Comparison of ENCODE assay signal across 23 cellular contexts in the genomic region with DNA sequence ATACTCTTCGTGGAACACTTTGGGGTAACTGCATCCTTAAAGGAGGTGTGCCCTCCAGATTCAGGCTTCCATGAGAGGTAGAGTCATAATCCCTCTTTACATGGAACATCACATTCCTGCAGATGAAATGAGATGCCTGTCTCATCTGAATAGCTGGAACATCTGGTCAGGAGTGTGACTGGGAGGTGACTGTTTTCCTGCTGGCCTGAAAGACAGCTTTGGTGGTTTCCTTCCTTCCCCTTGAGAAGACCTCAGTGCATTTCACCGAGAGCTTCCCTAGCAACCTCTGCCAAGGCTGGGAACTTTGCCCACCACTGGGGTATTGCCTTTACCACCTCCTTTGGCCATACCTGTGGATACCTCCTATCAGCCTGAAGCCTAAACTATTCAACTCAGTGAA. TPM values are rescaled to one million over a fixed set of nuclear protein-coding genes. Genes with fewer than 3 reads are reported as not detected.
DNase-seq lines count a peak whose midpoint lies in the region; ATAC-seq and TF ChIP-seq lines count a peak whose summit lies in the region.
"Had no signal": no experiment of that assay in that cellular context is flagged by ENCODE, and none has a peak within 500 bp of the region (broad histone marks: within the 10 kb centered on the region; RNA-seq: fewer than 3 reads in every experiment).

No MANE protein-coding gene starts in this region.

- H2BK20ac ChIP-seq in IMR-90 (ENCODE audit: low read depth, low read length): no peak overlapping the region

- in situ Hi-C loops in IMR-90 (cut with MboI; ENCODE audit: low sequenced_read_pairs): no loop called here
- in situ Hi-C loops in mammary epithelial cell (cut with MboI; ENCODE audit: low sequenced_read_pairs in 2 of 2): no loop called here

- no peak overlapping the region for H2AFZ ChIP-seq in SK-N-SH (ENCODE audit: low read depth)
- H2AFZ ChIP-seq in IMR-90 (replicated peaks; ENCODE audit: low read length, poor library complexity): no peak overlapping the region
- H2AFZ ChIP-seq in mammary epithelial cell (ENCODE audit: low read depth, low read length): no peak overlapping the region

- H3K79me1 ChIP-seq in IMR-90 (ENCODE audit: low read depth in 1 of 2, low read length in 2 of 2): peaks cover 18 to 58% of the 10 kb centered on the region in 2 experiments

- no peak overlapping the region for H3K4ac ChIP-seq in IMR-90 (ENCODE audit: low read depth, low read length)

- 0 out of 2 replicates have a peak, but pooled peaks cover 4% of the 10 kb centered on the region for H3K9me3 ChIP-seq in SK-N-SH
- no peaks in the 10 kb centered on the region for H3K9me3 ChIP-seq in IMR-90 (ENCODE audit: control insufficient read depth, insufficient read depth, low read length)
- H3K9me3 ChIP-seq in mammary epithelial cell (replicated peaks; ENCODE audit: insufficient read depth, low read length): no peaks in the 10 kb centered on the region
- H3K9me3 ChIP-seq: gastroesophageal sphincter, prostate gland had no signal

- no peak overlapping the region; a peak in 1 of 4 replicates for H3K27ac ChIP-seq in SK-N-SH (ENCODE audit: low read depth in 2 of 2, low read length in 1 of 2)
- H3K27ac ChIP-seq in IMR-90 (ENCODE audit: insufficient read depth, low read length): no peak overlapping the region
- H3K27ac ChIP-seq in mammary epithelial cell (ENCODE audit: insufficient read depth, low read depth, low read length): no peak overlapping the region
- H3K27ac ChIP-seq: gastroesophageal sphincter, prostate gland, uterus had no signal

- no peak for TF ChIP-seq EP300 in SK-N-SH (IDR thresholded peaks at IDR 0.05; ENCODE audit: borderline replicate concordance in 1 of 2, low read depth in 1 of 2, low read length in 1 of 2)

- peaks cover 14 to 42% of the 10 kb centered on the region in 2 experiments for H3K36me3 ChIP-seq in SK-N-SH (replicated peaks in 1 of 2; ENCODE audit: control insufficient read depth in 1 of 2, insufficient read depth in 2 of 2, low read length in 1 of 2)
- H3K36me3 ChIP-seq in IMR-90 (ENCODE audit: control insufficient read depth, insufficient read depth, low read length): peaks cover 2% of the 10 kb centered on the region; the same call in 1 of the 2 replicates
- no peaks in the 10 kb centered on the region for H3K36me3 ChIP-seq in mammary epithelial cell (ENCODE audit: insufficient read depth, low read length)
- H3K36me3 ChIP-seq: gastroesophageal sphincter, prostate gland, uterus had no signal

- CTCF ChIA-PET in SK-N-SH (lab: Yijun Ruan, JAX): interaction anchor here (1.3 kb wide), 1 partner anchor 9 kb away, joined by 3 read pairs; no protein-coding TSS in a partner anchor
- CTCF ChIA-PET in IMR-90 (lab: Yijun Ruan, JAX): no interaction called here
- CTCF ChIA-PET in mammary epithelial cell (lab: Charles Lee; ENCODE audit: low non-redundant PET): interaction anchor here (0.6 kb wide), 1 partner anchor 64 kb away, joined by 3 read pairs; no protein-coding TSS in a partner anchor

- dilution Hi-C loops in IMR-90 (cut with HindIII; ENCODE audit: low sequenced_read_pairs, unreplicated experiment): no loop called here
- dilution Hi-C loops in mammary epithelial cell (cut with HindIII; ENCODE audit: low sequenced_read_pairs): loop anchor here (5.0 kb wide), 1 partner anchor 101 kb away; no protein-coding TSS in a partner anchor

- H3K9ac ChIP-seq in SK-N-SH: no peak overlapping the region
- H3K9ac ChIP-seq in IMR-90 (ENCODE audit: low read depth, low read length): no peak overlapping the region
- no peak overlapping the region for H3K9ac ChIP-seq in mammary epithelial cell (ENCODE audit: insufficient read depth, low read length)

- H4K8ac ChIP-seq in IMR-90 (ENCODE audit: low read depth in 2 of 2, low read length in 2 of 2): no peak overlapping the region

- H3K56ac ChIP-seq in IMR-90 (ENCODE audit: extremely low read depth, insufficient read depth, low read length): no peak overlapping the region

- intact Hi-C loops in IMR-90 (cut with micrococcal nuclease): no loop called here
- intact Hi-C loops in mammary epithelial cell (cut with micrococcal nuclease): no loop called here

- H3K4me1 ChIP-seq in SK-N-SH (ENCODE audit: control insufficient read depth in 1 of 2, insufficient read depth in 2 of 2, low read depth in 1 of 2, low read length in 1 of 2) (peaks cover 14 to 16% of the 10 kb centered on the region in 2 experiments; a peak in 2 of 4 replicates), IMR-90 (ENCODE audit: control insufficient read depth, insufficient read depth, low read length) (peaks cover 7% of the 10 kb centered on the region), mammary epithelial cell (ENCODE audit: insufficient read depth, low read length) (peaks cover 36% of the 10 kb centered on the region)
- H3K4me1 ChIP-seq: prostate gland, uterus had no signal

- BruUV-seq in IMR-90 (replicated peaks; lab: Mats Ljungman, UMichigan): no TSS peak
- BruUV-seq in mammary epithelial cell (replicated peaks; lab: Mats Ljungman, UMichigan): no TSS peak

- no peak for TF ChIP-seq CTCF in SK-N-SH (IDR thresholded peaks at IDR 0.05)
- no peak for TF ChIP-seq CTCF in IMR-90 (conservative IDR thresholded peaks at IDR 0.05; ENCODE audit: low read depth, low read length)
- no peak for TF ChIP-seq CTCF in mammary epithelial cell (conservative IDR thresholded peaks at IDR 0.05 in 1 of 2, IDR thresholded peaks at IDR 0.05 in 1 of 2; ENCODE audit: extremely low read depth in 1 of 2, insufficient read depth in 1 of 2, low read depth in 1 of 2, low read length in 2 of 2)

- H2BK120ac ChIP-seq in IMR-90 (ENCODE audit: low read depth, low read length): no peak overlapping the region

- TF ChIP-seq POLR2A in IMR-90 (IDR thresholded peaks at IDR 0.05; ENCODE audit: low read depth, low read length): no peak

- 73% methylated on average over 2 of the region's 2 CpGs for WGBS in SK-N-SH (ENCODE audit: low lambda C conversion rate)
- no CpG with 5 or more reads among the region's 2 CpGs for WGBS in IMR-90 (ENCODE audit: extremely low coverage in 2 of 2, insufficient read length in 1 of 2), 2 experiments
- 83% methylated on average over 1 of the region's 2 CpGs for WGBS in mammary epithelial cell (ENCODE audit: low coverage, missing lambda C conversion rate)

- H4K91ac ChIP-seq in IMR-90 (ENCODE audit: insufficient read depth, low read depth, low read length): no peak overlapping the region

- POLR2A ChIA-PET in SK-N-SH (lab: Yijun Ruan, JAX) (no interaction called here), IMR-90 (lab: Charles Lee; ENCODE audit: unreplicated experiment) (no interaction called here)

- peaks cover 14% of the 10 kb centered on the region for H4K20me1 ChIP-seq in SK-N-SH (ENCODE audit: insufficient read depth)
- peaks cover 31% of the 10 kb centered on the region for H4K20me1 ChIP-seq in IMR-90 (ENCODE audit: insufficient read depth, low read length)
- H4K20me1 ChIP-seq in mammary epithelial cell (ENCODE audit: insufficient read depth, low read length): no peaks in the 10 kb centered on the region

- no peaks in the 10 kb centered on the region for H3K9me2 ChIP-seq in SK-N-SH

- H3K18ac ChIP-seq in IMR-90 (ENCODE audit: low read depth, low read length): no peak overlapping the region

- DNase-seq in SK-N-SH (no peak), IMR-90 (peak; percentile 69), mammary epithelial cell (peak; percentile 52), lung microvascular endothelial cell (ENCODE audit: low read depth in 2 of 2) (peak; percentile 22 to 85)
- DNase-seq: 8988T; activated CD4-positive, alpha-beta memory T cell treated with anti-CD3 and anti-CD28 coated beads for 36 hours; activated naive CD4-positive, alpha-beta T cell treated with anti-CD3 and anti-CD28 coated beads for 36 hours; activated T-cell treated with anti-CD3 and anti-CD28 coated beads, Interleukin-2, amount 50 U/mL, for 1 hour; KG1; midbrain; NCI-H1105; NCI-H510A treated with DMSO at 0.1 percent for 48 hours; SHP77; T-helper 1 cell; uterus had no signal

- peaks cover 4% of the 10 kb centered on the region for H3F3A ChIP-seq in SK-N-SH (replicated peaks; ENCODE audit: insufficient read depth)

- no peak for TF ChIP-seq RAD21 in SK-N-SH (IDR thresholded peaks at IDR 0.05; ENCODE audit: low read length)
- TF ChIP-seq RAD21 in IMR-90 (IDR thresholded peaks at IDR 0.05; ENCODE audit: low read length): no peak

- no peak overlapping the region for H3K23ac ChIP-seq in IMR-90 (ENCODE audit: low read depth, low read length)

- H3K79me2 ChIP-seq in SK-N-SH (ENCODE audit: insufficient read depth): peaks cover 86% of the 10 kb centered on the region
- H3K79me2 ChIP-seq in mammary epithelial cell (ENCODE audit: insufficient read depth, low read length): peaks cover 84% of the 10 kb centered on the region

- no peak overlapping the region for H2BK5ac ChIP-seq in IMR-90 (ENCODE audit: low read depth, low read length, poor library complexity, severe bottlenecking)

- ATAC-seq in SK-N-SH treated with all-trans-retinoic acid at 6 μM for 48 hours (no peak), IMR-90 (ENCODE audit: low read depth) (no peak), GM19035 (IDR thresholded peaks at IDR 0.05; ENCODE audit: unreplicated experiment) (no peak), GM21786 (IDR thresholded peaks at IDR 0.05; ENCODE audit: unreplicated experiment) (no peak), GM18870 (IDR thresholded peaks at IDR 0.05; ENCODE audit: unreplicated experiment) (no peak)
- ATAC-seq: gastroesophageal sphincter had no signal

- no peaks in the 10 kb centered on the region for H3K27me3 ChIP-seq in SK-N-SH (ENCODE audit: insufficient read depth)
- H3K27me3 ChIP-seq in IMR-90 (ENCODE audit: control insufficient read depth, insufficient read depth, low read length): no peaks in the 10 kb centered on the region
- no peaks in the 10 kb centered on the region for H3K27me3 ChIP-seq in mammary epithelial cell (ENCODE audit: insufficient read depth, low read length)
- H3K27me3 ChIP-seq: gastroesophageal sphincter, uterus had no signal

- H2AK9ac ChIP-seq in IMR-90 (replicated peaks; ENCODE audit: low read depth, low read length, poor library complexity): peak overlapping the region; percentile 58

- no peak overlapping the region for H2AK5ac ChIP-seq in IMR-90 (ENCODE audit: low read depth, low read length)

- no peak overlapping the region for H3K4me3 ChIP-seq in SK-N-SH (ENCODE audit: low read depth in 2 of 2, low read length in 1 of 2)
- no peak overlapping the region for H3K4me3 ChIP-seq in IMR-90 (ENCODE audit: insufficient read depth, low read depth, low read length)
- H3K4me3 ChIP-seq in mammary epithelial cell (replicated peaks in 1 of 3; ENCODE audit: insufficient read depth in 1 of 3, low read depth in 2 of 3, low read length in 3 of 3): no peak overlapping the region
- H3K4me3 ChIP-seq: gastroesophageal sphincter, prostate gland, uterus had no signal

- H3K4me2 ChIP-seq in SK-N-SH (no peak overlapping the region), IMR-90 (ENCODE audit: low read depth, low read length) (no peak overlapping the region), mammary epithelial cell (ENCODE audit: insufficient read depth, low read depth, low read length) (peak overlapping the region; percentile 4)

- no peak overlapping the region for H3K14ac ChIP-seq in IMR-90 (replicated peaks; ENCODE audit: low read depth, low read length)

- H3K9me1 ChIP-seq in IMR-90 (ENCODE audit: insufficient read depth, low read length): peaks cover 10% of the 10 kb centered on the region

- no peak overlapping the region for H4K5ac ChIP-seq in IMR-90 (ENCODE audit: low read depth, low read length)

- no peak overlapping the region for H2BK15ac ChIP-seq in IMR-90 (ENCODE audit: low read depth, low read length)

RNA-seq across cellular contexts. Expression of a gene that starts 46.7 kb away (rescaled TPM):
- not detected in 2 replicates for polyA plus RNA-seq in SK-N-SH (2012; rRNA removed)
- polyA plus RNA-seq in SK-N-SH (2012; cell fraction: cytosol; rRNA removed): not detected in 2 replicates
- polyA plus RNA-seq in SK-N-SH (2012; cell fraction: nucleus; rRNA removed): not detected in 2 replicates
- not detected in 2 replicates for total RNA-seq in IMR-90 (2012; rRNA removed)
- polyA plus RNA-seq in IMR-90 (2012; rRNA removed): not detected in 2 replicates
- polyA plus RNA-seq in IMR-90 (2012; cell fraction: cytosol; rRNA removed): not detected in 2 replicates
- polyA plus RNA-seq in IMR-90 (2012; cell fraction: nucleus; rRNA removed; ENCODE audit: low replicate concordance): not detected in 2 replicates
- total RNA-seq in mammary epithelial cell: not detected
- polyA plus RNA-seq in mammary epithelial cell: not detected
- polyA minus RNA-seq in mammary epithelial cell: not detected
- total RNA-seq in lung microvascular endothelial cell: not detected in 2 replicates
- total RNA-seq: activated CD4-positive, alpha-beta memory T cell treated with anti-CD3 and anti-CD28 coated beads for 36 hours; activated naive CD4-positive, alpha-beta T cell treated with anti-CD3 and anti-CD28 coated beads for 36 hours; gastroesophageal sphincter; neural crest cell; prostate gland; uterus had no signal
- polyA plus RNA-seq: CD14-positive monocyte had no signal

RNA-seq across cellular contexts. Expression of a gene that starts 58.0 kb away (rescaled TPM):
- polyA plus RNA-seq in SK-N-SH (2012; rRNA removed) (not detected in 2 replicates), IMR-90 (2012; rRNA removed) (not detected in 2 replicates), mammary epithelial cell (not detected)
- polyA plus RNA-seq in SK-N-SH (2012; cell fraction: cytosol; rRNA removed): not detected in 2 replicates
- not detected in 2 replicates for polyA plus RNA-seq in SK-N-SH (2012; cell fraction: nucleus; rRNA removed)
- total RNA-seq in IMR-90 (2012; rRNA removed) (not detected in 2 replicates), mammary epithelial cell (not detected), lung microvascular endothelial cell (not detected in 2 replicates)
- polyA plus RNA-seq in IMR-90 (2012; cell fraction: cytosol; rRNA removed): not detected in 2 replicates
- polyA plus RNA-seq in IMR-90 (2012; cell fraction: nucleus; rRNA removed; ENCODE audit: low replicate concordance): not detected in 2 replicates
- polyA minus RNA-seq in mammary epithelial cell: not detected
- total RNA-seq: activated CD4-positive, alpha-beta memory T cell treated with anti-CD3 and anti-CD28 coated beads for 36 hours; activated naive CD4-positive, alpha-beta T cell treated with anti-CD3 and anti-CD28 coated beads for 36 hours; gastroesophageal sphincter; neural crest cell; prostate gland; uterus had no signal
- polyA plus RNA-seq: CD14-positive monocyte had no signal
